ENCODE assay signal across 1 cellular context in the genomic region with DNA sequence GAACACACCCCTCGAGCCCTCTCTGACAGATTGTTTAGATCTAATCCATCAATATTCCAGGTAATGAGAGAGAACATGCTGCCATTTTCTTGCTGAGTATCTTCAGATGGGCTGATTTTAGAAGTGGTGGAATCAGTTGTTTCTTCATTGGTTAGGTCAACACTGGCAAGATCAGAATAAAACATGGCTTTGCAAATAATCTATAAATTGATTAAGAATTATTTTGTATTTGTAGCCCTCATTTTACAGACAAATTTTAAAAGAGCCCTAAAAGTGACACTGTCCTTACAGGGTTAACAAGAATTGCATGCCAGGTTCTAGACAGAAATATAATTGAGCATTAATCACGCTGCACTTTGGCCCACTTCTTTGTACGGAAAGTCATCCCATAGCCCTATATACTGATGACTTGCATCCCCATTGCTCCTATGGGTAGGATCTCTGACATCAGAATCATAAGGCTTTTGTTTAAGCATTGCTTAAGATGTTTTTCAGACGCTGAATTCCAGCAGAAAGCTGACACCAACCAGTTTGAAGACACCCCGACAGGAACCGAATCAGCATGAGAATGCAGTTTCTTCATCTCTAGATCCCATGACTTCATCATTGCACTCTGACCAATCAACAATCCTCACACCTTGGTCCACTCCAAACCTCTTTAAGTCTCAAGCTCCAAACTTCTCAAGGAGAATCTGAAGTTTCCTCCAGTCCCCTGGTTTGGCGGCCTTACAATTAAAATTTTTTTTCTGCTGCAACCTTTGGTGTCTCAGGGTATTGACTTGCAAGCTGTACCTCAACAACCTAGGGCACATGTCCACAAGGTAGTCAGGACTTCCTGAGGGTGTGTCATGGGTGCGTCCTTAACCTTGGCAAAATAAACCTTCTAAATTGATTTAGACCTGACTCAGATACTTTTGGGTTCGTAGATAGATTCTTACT.
TF ChIP-seq lines count a peak whose summit lies in the region.

No MANE protein-coding gene starts in this region.

TF ChIP-seq in K562, 482 proteins besides CTCF, POLR2A, EP300 and RAD21 (continued from another document and continues in another):
- TF ChIP-seq ATF1 (CRISPR knock-in tag; IDR thresholded peaks at IDR 0.05) (no peak), ATF1 (tag; IDR thresholded peaks at IDR 0.05) (peak; percentile 79), TARDBP (IDR thresholded peaks at IDR 0.05) (no peak), ZNF408 (CRISPR knock-in tag; IDR thresholded peaks at IDR 0.05; ENCODE audit: low read depth) (no peak), GATAD2B (IDR thresholded peaks at IDR 0.05; ENCODE audit: borderline replicate concordance) (no peak), TAF15 (IDR thresholded peaks at IDR 0.05; ENCODE audit: low read depth, low read length) (no peak), GATA2 (CRISPR knock-in tag; IDR thresholded peaks at IDR 0.05) (no peak), ZNF12 (CRISPR knock-in tag; IDR thresholded peaks at IDR 0.05) (no peak), ZKSCAN1 (IDR thresholded peaks at IDR 0.05; ENCODE audit: low read depth, low read length) (no peak), WHSC1 (IDR thresholded peaks at IDR 0.05; ENCODE audit: low read length) (no peak), MAZ (CRISPR knock-in tag; conservative IDR thresholded peaks at IDR 0.05 in 1 of 2, IDR thresholded peaks at IDR 0.05 in 1 of 2) (no peak), ZNF146 (CRISPR knock-in tag; IDR thresholded peaks at IDR 0.05; ENCODE audit: unreplicated experiment) (no peak), MCM7 (IDR thresholded peaks at IDR 0.05) (no peak), SAP30 (IDR thresholded peaks at IDR 0.05; ENCODE audit: borderline replicate concordance, insufficient read depth, low read depth, low read length, poor library complexity, severe bottlenecking) (no peak), TOE1 (IDR thresholded peaks at IDR 0.05; ENCODE audit: borderline replicate concordance) (peak; percentile 67; the same call in 1 of the 2 replicates), TOE1 (CRISPR knock-in tag; IDR thresholded peaks at IDR 0.05; ENCODE audit: borderline replicate concordance, low read depth) (no peak), SRSF3 (IDR thresholded peaks at IDR 0.05; ENCODE audit: insufficient read depth, low read length) (no peak), CREB3L1 (IDR thresholded peaks at IDR 0.05; ENCODE audit: borderline replicate concordance, low read depth) (peak; percentile 21; the same call in 1 of the 2 replicates), KDM4B (IDR thresholded peaks at IDR 0.05; ENCODE audit: borderline replicate concordance in 2 of 2, low read depth in 1 of 2) (no peak), HMG20B (CRISPR knock-in tag; IDR thresholded peaks at IDR 0.05) (no peak), ESRRB (CRISPR knock-in tag; IDR thresholded peaks at IDR 0.05; ENCODE audit: borderline replicate concordance) (no peak), MED1 (CRISPR knock-in tag; IDR thresholded peaks at IDR 0.05; ENCODE audit: borderline replicate concordance) (no peak), AFF1 (IDR thresholded peaks at IDR 0.05; ENCODE audit: low read depth in 1 of 2, partially characterized antibody in 2 of 2) (no peak), NCOA4 (IDR thresholded peaks at IDR 0.05; ENCODE audit: partially characterized antibody) (no peak), POLR3G (IDR thresholded peaks at IDR 0.05; ENCODE audit: extremely low read depth, insufficient read length, insufficient replicate concordance) (no peak), HDGF (IDR thresholded peaks at IDR 0.05) (no peak), NUFIP1 (IDR thresholded peaks at IDR 0.05; ENCODE audit: partially characterized antibody) (no peak), JUNB (CRISPR knock-in tag; conservative IDR thresholded peaks at IDR 0.05) (no peak), ATF7 (IDR thresholded peaks at IDR 0.05) (peak; percentile 93), CBX3 (IDR thresholded peaks at IDR 0.05; ENCODE audit: borderline replicate concordance in 1 of 2, low read length in 2 of 2) (no peak), YBX1 (IDR thresholded peaks at IDR 0.05) (no peak), RBM34 (IDR thresholded peaks at IDR 0.05; ENCODE audit: borderline replicate concordance, insufficient read depth, low read length) (no peak), DIDO1 (tag; IDR thresholded peaks at IDR 0.05; ENCODE audit: low read depth) (no peak), ZNF780A (CRISPR knock-in tag; IDR thresholded peaks at IDR 0.05) (no peak), ELF4 (CRISPR knock-in tag; IDR thresholded peaks at IDR 0.05) (no peak), MCM5 (IDR thresholded peaks at IDR 0.05; ENCODE audit: low read depth) (no peak), MTA2 (IDR thresholded peaks at IDR 0.05; ENCODE audit: low read depth) (no peak), ZNF79 (CRISPR knock-in tag; IDR thresholded peaks at IDR 0.05; ENCODE audit: low read depth) (no peak), SNIP1 (IDR thresholded peaks at IDR 0.05; ENCODE audit: low read depth) (no peak), TGIF2 (CRISPR knock-in tag; IDR thresholded peaks at IDR 0.05) (no peak), GTF2A2 (tag; IDR thresholded peaks at IDR 0.05) (no peak), SMAD4 (CRISPR knock-in tag; conservative IDR thresholded peaks at IDR 0.05) (peak; percentile 28; the same call in 1 of the 2 replicates), MLX (CRISPR knock-in tag; conservative IDR thresholded peaks at IDR 0.05) (no peak), KLF1 (tag; IDR thresholded peaks at IDR 0.05) (no peak)
- TF ChIP-seq, protein P1, sequence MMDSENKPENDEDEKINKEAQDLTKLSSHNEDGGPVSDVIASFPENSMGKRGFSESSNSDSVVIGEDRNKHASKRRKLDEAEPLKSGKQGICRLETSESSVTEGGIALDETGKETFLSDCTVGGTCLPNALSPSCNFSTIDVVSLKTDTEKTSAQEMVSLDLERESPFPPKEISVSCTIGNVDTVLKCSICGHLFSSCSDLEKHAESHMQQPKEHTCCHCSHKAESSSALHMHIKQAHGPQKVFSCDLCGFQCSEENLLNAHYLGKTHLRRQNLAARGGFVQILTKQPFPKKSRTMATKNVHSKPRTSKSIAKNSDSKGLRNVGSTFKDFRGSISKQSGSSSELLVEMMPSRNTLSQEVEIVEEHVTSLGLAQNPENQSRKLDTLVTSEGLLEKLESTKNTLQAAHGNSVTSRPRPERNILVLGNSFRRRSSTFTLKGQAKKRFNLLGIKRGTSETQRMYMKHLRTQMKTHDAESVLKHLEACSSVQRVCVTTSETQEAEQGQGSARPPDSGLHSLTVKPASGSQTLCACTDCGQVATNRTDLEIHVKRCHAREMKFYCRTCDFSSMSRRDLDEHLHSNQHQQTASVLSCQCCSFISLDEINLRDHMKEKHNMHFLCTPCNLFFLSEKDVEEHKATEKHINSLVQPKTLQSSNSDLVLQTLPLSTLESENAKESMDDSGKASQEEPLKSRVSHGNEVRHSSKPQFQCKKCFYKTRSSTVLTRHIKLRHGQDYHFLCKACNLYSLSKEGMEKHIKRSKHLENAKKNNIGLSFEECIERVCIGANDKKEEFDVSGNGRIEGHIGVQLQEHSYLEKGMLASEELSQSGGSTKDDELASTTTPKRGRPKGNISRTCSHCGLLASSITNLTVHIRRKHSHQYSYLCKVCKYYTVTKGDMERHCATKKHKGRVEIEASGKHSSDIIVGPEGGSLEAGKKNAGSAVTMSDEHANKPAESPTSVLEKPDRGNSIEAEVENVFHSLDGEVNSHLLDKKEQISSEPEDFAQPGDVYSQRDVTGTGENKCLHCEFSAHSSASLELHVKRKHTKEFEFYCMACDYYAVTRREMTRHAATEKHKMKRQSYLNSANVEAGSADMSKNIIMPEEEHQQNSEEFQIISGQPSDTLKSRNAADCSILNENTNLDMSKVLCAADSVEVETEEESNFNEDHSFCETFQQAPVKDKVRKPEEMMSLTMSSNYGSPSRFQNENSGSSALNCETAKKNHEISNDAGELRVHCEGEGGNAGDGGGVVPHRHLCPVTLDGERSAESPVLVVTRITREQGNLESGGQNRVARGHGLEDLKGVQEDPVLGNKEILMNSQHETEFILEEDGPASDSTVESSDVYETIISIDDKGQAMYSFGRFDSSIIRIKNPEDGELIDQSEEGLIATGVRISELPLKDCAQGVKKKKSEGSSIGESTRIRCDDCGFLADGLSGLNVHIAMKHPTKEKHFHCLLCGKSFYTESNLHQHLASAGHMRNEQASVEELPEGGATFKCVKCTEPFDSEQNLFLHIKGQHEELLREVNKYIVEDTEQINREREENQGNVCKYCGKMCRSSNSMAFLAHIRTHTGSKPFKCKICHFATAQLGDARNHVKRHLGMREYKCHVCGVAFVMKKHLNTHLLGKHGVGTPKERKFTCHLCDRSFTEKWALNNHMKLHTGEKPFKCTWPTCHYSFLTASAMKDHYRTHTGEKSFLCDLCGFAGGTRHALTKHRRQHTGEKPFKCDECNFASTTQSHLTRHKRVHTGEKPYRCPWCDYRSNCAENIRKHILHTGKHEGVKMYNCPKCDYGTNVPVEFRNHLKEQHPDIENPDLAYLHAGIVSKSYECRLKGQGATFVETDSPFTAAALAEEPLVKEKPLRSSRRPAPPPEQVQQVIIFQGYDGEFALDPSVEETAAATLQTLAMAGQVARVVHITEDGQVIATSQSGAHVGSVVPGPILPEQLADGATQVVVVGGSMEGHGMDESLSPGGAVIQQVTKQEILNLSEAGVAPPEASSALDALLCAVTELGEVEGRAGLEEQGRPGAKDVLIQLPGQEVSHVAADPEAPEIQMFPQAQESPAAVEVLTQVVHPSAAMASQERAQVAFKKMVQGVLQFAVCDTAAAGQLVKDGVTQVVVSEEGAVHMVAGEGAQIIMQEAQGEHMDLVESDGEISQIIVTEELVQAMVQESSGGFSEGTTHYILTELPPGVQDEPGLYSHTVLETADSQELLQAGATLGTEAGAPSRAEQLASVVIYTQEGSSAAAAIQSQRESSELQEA (IDR thresholded peaks at IDR 0.05; ENCODE audit: low read depth), result no peak
- TF ChIP-seq, protein P2, sequence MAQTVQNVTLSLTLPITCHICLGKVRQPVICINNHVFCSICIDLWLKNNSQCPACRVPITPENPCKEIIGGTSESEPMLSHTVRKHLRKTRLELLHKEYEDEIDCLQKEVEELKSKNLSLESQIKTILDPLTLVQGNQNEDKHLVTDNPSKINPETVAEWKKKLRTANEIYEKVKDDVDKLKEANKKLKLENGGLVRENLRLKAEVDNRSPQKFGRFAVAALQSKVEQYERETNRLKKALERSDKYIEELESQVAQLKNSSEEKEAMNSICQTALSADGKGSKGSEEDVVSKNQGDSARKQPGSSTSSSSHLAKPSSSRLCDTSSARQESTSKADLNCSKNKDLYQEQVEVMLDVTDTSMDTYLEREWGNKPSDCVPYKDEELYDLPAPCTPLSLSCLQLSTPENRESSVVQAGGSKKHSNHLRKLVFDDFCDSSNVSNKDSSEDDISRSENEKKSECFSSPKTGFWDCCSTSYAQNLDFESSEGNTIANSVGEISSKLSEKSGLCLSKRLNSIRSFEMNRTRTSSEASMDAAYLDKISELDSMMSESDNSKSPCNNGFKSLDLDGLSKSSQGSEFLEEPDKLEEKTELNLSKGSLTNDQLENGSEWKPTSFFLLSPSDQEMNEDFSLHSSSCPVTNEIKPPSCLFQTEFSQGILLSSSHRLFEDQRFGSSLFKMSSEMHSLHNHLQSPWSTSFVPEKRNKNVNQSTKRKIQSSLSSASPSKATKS (CRISPR knock-in tag; IDR thresholded peaks at IDR 0.05), result no peak
- TF ChIP-seq, protein P3, sequence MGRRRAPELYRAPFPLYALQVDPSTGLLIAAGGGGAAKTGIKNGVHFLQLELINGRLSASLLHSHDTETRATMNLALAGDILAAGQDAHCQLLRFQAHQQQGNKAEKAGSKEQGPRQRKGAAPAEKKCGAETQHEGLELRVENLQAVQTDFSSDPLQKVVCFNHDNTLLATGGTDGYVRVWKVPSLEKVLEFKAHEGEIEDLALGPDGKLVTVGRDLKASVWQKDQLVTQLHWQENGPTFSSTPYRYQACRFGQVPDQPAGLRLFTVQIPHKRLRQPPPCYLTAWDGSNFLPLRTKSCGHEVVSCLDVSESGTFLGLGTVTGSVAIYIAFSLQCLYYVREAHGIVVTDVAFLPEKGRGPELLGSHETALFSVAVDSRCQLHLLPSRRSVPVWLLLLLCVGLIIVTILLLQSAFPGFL (CRISPR knock-in tag; IDR thresholded peaks at IDR 0.05), result no peak
